26 cellular contexts compared by ENCODE assay signal in the genomic region with DNA sequence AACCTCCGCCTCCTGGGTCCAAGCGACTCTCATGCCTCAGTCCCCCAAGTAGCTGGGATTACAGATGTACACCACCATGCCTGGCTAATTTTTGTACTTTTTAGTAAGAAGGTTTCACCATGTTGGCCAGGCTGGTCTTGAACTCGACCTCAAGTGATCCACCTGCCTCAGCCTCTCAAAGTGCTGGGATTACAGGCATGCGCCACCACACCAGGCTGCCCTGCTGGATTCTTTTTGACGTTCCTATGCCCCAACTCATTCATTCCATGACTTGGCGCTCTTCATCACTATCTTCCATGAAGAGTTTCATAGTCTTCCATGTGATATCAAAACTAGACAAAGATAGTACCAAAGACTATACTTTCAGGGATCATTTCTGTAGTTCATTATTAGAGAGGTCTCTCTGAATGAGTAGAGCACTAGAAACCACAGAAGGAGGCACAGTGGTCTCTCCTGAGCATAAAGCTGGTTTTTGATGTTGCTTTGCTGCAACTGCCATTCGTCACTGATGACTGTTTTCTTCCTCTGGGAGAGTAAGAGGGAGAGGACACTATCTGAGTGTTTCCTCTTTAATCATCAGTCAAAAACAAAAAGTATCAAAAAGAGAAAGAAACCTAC. TPM values are rescaled to one million over a fixed set of nuclear protein-coding genes. Genes with fewer than 3 reads are reported as not detected.
DNase-seq lines count a peak whose midpoint lies in the region; ATAC-seq and FAIRE-seq lines count a peak whose summit lies in the region.
"Had no signal": no experiment of that assay in that cellular context is flagged by ENCODE, and none has a peak within 500 bp of the region (broad histone marks: within the 10 kb centered on the region; RNA-seq: fewer than 3 reads in every experiment).

No MANE protein-coding gene starts in this region.

- no peaks in the 10 kb centered on the region for H3K27me3 Mint-ChIP-seq in activated CD4-positive, alpha-beta T cell treated with anti-CD3 and anti-CD28 coated beads for 36 hours
- H3K27me3 Mint-ChIP-seq: memory B cell; naive thymus-derived CD8-positive, alpha-beta T cell had no signal

- FAIRE-seq in urothelium cell line (lab: Jason Lieb, UNC), result no peak

- H3K4me1 Mint-ChIP-seq in activated CD4-positive, alpha-beta T cell treated with anti-CD3 and anti-CD28 coated beads for 36 hours, result peaks cover 21% of the 10 kb centered on the region
- H3K4me1 Mint-ChIP-seq: memory B cell had no signal

- intact Hi-C loops in activated CD4-positive, alpha-beta T cell treated with anti-CD3 and anti-CD28 coated beads for 36 hours (cut with DNase I, micrococcal nuclease), result loop anchor here (1.0 kb wide), 5 partner anchors 24 to 523 kb away; no protein-coding TSS in a partner anchor

- POLR2A ChIA-PET in activated CD4-positive, alpha-beta T cell treated with anti-CD3 and anti-CD28 coated beads for 36 hours (lab: Charles Lee), result interaction anchor here (1.0 kb wide), 1 partner anchor 14 kb away, joined by 3 read pairs; no protein-coding TSS in a partner anchor

- peak; percentile 71 for DNase-seq in activated CD4-positive, alpha-beta T cell treated with anti-CD3 and anti-CD28 coated beads for 36 hours
- no peak for DNase-seq in activated CD4-positive, alpha-beta T cell treated with anti-CD3 and anti-CD28 coated beads, Interleukin-2, amount 50 U/mL, for 1 hour
- DNase-seq in stimulated activated naive CD4-positive, alpha-beta T cell treated with Interleukin-2 at 50 U/mL for 16 hours (lab: John Stamatoyannopoulos, UW), result peak; percentile 47
- DNase-seq in stimulated activated naive CD4-positive, alpha-beta T cell (lab: John Stamatoyannopoulos, UW), result no peak
- peak; percentile 71 for DNase-seq in stimulated activated CD4-positive, alpha-beta T cell treated with anti-CD3 and anti-CD28 coated beads, Interleukin-1b, Interleukin-23, amount 100 ng/mL, for 48 hours
- no peak for DNase-seq in iPS-NIHi11 (ENCODE audit: low spot score)
- no peak for DNase-seq in urothelium cell line (ENCODE audit: low spot score)
- DNase-seq: 8988T; anterior cingulate cortex; Calu3; cerebellar nuclear complex; effector CD8-positive, alpha-beta T cell; EL; KBM-7; naive thymus-derived CD8-positive, alpha-beta T cell; NCI-H187; PC-3; SJCRH30; transverse colon had no signal

- CTCF ChIA-PET in activated CD4-positive, alpha-beta T cell treated with anti-CD3 and anti-CD28 coated beads for 36 hours (lab: Charles Lee), result interaction anchor here (0.6 kb wide), 1 partner anchor 736 kb away, joined by 3 read pairs; no protein-coding TSS in a partner anchor

- peaks cover 4% of the 10 kb centered on the region for H3K36me3 Mint-ChIP-seq in activated CD4-positive, alpha-beta T cell treated with anti-CD3 and anti-CD28 coated beads for 36 hours (ENCODE audit: low read depth)

- ATAC-seq in activated CD4-positive, alpha-beta T cell treated with anti-CD3 and anti-CD28 coated beads for 36 hours, result peak; percentile 96
- ATAC-seq in GM21786 (IDR thresholded peaks at IDR 0.05; ENCODE audit: unreplicated experiment), result no peak
- ATAC-seq: gastroesophageal sphincter; GM23338; naive thymus-derived CD8-positive, alpha-beta T cell; PC-3; sciatic nerve had no signal

- peak overlapping the region; percentile 80 for H3K27ac Mint-ChIP-seq in activated CD4-positive, alpha-beta T cell treated with anti-CD3 and anti-CD28 coated beads for 36 hours
- H3K27ac Mint-ChIP-seq: B cell; GM23338; memory B cell; naive thymus-derived CD8-positive, alpha-beta T cell; T-helper 1 cell treated with Interleukin-12 subunit alpha and Interleukin-12 subunit beta and Interleukin-4 antibody, amounts not matched to agents 30 μg/mL and 1 μg/mL, for 36 hours had no signal

- peaks cover 2% of the 10 kb centered on the region for H3K9me3 Mint-ChIP-seq in activated CD4-positive, alpha-beta T cell treated with anti-CD3 and anti-CD28 coated beads for 36 hours (ENCODE audit: low read depth)
- H3K9me3 Mint-ChIP-seq: GM23338 had no signal

- H3K4me3 Mint-ChIP-seq in activated CD4-positive, alpha-beta T cell treated with anti-CD3 and anti-CD28 coated beads for 36 hours, result peak overlapping the region; percentile 27
- H3K4me3 Mint-ChIP-seq: B cell; GM23338; memory B cell; naive thymus-derived CD8-positive, alpha-beta T cell; T-helper 1 cell treated with Interleukin-12 subunit alpha and Interleukin-12 subunit beta and Interleukin-4 antibody, amounts not matched to agents 30 μg/mL and 1 μg/mL, for 36 hours had no signal

RNA-seq across cellular contexts. Expression of a gene that starts 23.5 kb away (rescaled TPM):
- 1 to 10 TPM; 1.3 to 1.8 TPM for total RNA-seq in activated CD4-positive, alpha-beta T cell treated with anti-CD3 and anti-CD28 coated beads for 36 hours

Comparison
In these comparisons a context has a peak if more than half of its experiments do, and no peak if none do; other contexts are left out.
1. DNase-seq: peak in activated CD4-positive, alpha-beta T cell treated with anti-CD3 and anti-CD28 coated beads for 36 hours (single experiment), stimulated activated naive CD4-positive, alpha-beta T cell treated with Interleukin-2 at 50 U/mL for 16 hours (single experiment) and stimulated activated CD4-positive, alpha-beta T cell treated with anti-CD3 and anti-CD28 coated beads, Interleukin-1b, Interleukin-23, amount 100 ng/mL, for 48 hours (single experiment); none in activated CD4-positive, alpha-beta T cell treated with anti-CD3 and anti-CD28 coated beads, Interleukin-2, amount 50 U/mL, for 1 hour (single experiment), stimulated activated naive CD4-positive, alpha-beta T cell (0 of 6), iPS-NIHi11 (single experiment) and urothelium cell line (single experiment).